Comparison of ENCODE assay signal across 20 cellular contexts in genomic region chr2:38386377-38386776, GRCh38. TPM values are rescaled to one million over a fixed set of nuclear protein-coding genes. Genes with fewer than 3 reads are reported as not detected.
DNase-seq lines count a peak whose midpoint lies in the region; ATAC-seq, FAIRE-seq and TF ChIP-seq lines count a peak whose summit lies in the region.
"Had no signal": no experiment of that assay in that cellular context is flagged by ENCODE, and none has a peak within 500 bp of the region (broad histone marks: within the 10 kb centered on the region; RNA-seq: fewer than 3 reads in every experiment).

No MANE protein-coding gene starts in this region.

- TF ChIP-seq CTCF in HepG2 (CRISPR knock-in tag; IDR thresholded peaks at IDR 0.05) (no peak), right lobe of liver (IDR thresholded peaks at IDR 0.05) (no peak), Panc1 (IDR thresholded peaks at IDR 0.05) (no peak), bronchial epithelial cell (IDR thresholded peaks at IDR 0.05; ENCODE audit: insufficient read depth, low read length, severe bottlenecking) (no peak)

- H3K4me1 ChIP-seq in HepG2 (ENCODE audit: insufficient read depth, low read length) (peaks cover 20% of the 10 kb centered on the region), right lobe of liver (no peaks in the 10 kb centered on the region), Panc1 (ENCODE audit: control insufficient read depth, insufficient read depth, low read length) (no peaks in the 10 kb centered on the region)
- H3K4me1 ChIP-seq: lower lobe of right lung, pancreas had no signal

- ATAC-seq in HepG2 = peak; percentile 49; the same call in 2 of the 3 replicates
- ATAC-seq in right lobe of liver = no peak
- ATAC-seq in Panc1 = peak; percentile 74
- ATAC-seq in stimulated activated memory B cell treated with anti-CD40 and anti-IgM and Interleukin-4, amounts not matched to agents 10 μg/mL and 1 μg/mL and 100 μg/mL, for 72 hours = no peak
- ATAC-seq: effector memory CD8-positive, alpha-beta T cell; lower lobe of right lung; pancreas had no signal

- intact Hi-C loops in HepG2 (cut with micrococcal nuclease; ENCODE audit: unreplicated experiment) (no loop called here), right lobe of liver (cut with DNase I) (no loop called here), Panc1 (cut with micrococcal nuclease; ENCODE audit: unreplicated experiment) (no loop called here)

- H3K27me3 Mint-ChIP-seq in stimulated activated memory B cell treated with anti-CD40 and anti-IgM and Interleukin-4, amounts not matched to agents 10 μg/mL and 1 μg/mL and 100 μg/mL, for 72 hours = peaks cover 19% of the 10 kb centered on the region

- CTCF ChIA-PET in HepG2 (lab: Yijun Ruan, JAX; ENCODE audit: low intra/inter-chr PET ratio, low total read pairs) (no interaction called here), Panc1 (lab: Charles Lee) (interaction anchor here (0.6 kb wide), 1 partner anchor 13 kb away, joined by 5 read pairs; no protein-coding TSS in a partner anchor)

- H3K79me2 ChIP-seq in HepG2 (ENCODE audit: insufficient read depth, low read length) = no peaks in the 10 kb centered on the region

- H3K9me3 ChIP-seq in HepG2 (ENCODE audit: low read length) = no peaks in the 10 kb centered on the region
- H3K9me3 ChIP-seq in right lobe of liver = no peaks in the 10 kb centered on the region
- no peaks in the 10 kb centered on the region for H3K9me3 ChIP-seq in Panc1 (ENCODE audit: control insufficient read depth, insufficient read depth, low read depth, low read length)
- H3K9me3 ChIP-seq: lower lobe of right lung, pancreas had no signal

- peaks cover 0 to 15% of the 10 kb centered on the region in 2 experiments; a peak in 1 of 5 replicates for H3K27me3 ChIP-seq in HepG2 (ENCODE audit: control insufficient read depth in 1 of 2, insufficient read depth in 2 of 2, low read length in 2 of 2)
- H3K27me3 ChIP-seq in right lobe of liver = no peaks in the 10 kb centered on the region
- no peaks in the 10 kb centered on the region for H3K27me3 ChIP-seq in Panc1 (ENCODE audit: control insufficient read depth, insufficient read depth, low read length)
- no peaks in the 10 kb centered on the region for H3K27me3 ChIP-seq in bronchial epithelial cell (ENCODE audit: control insufficient read depth, insufficient read depth, low read length)
- H3K27me3 ChIP-seq: pancreas had no signal

- POLR2A ChIA-PET in HepG2 (lab: Yijun Ruan, JAX) = no interaction called here
- POLR2A ChIA-PET in Panc1 (lab: Charles Lee) = no interaction called here

- H3K9ac ChIP-seq in HepG2 (ENCODE audit: insufficient read depth, low read depth, low read length) = no peak overlapping the region

- FAIRE-seq in HepG2 (lab: Jason Lieb, UNC) = no peak
- peak; percentile 32 for FAIRE-seq in bronchial epithelial cell (lab: Jason Lieb, UNC)
- no peak for FAIRE-seq in GM12891 (lab: Jason Lieb, UNC)
- FAIRE-seq: pancreas had no signal

- no peak overlapping the region for H3K4me3 ChIP-seq in HepG2 (replicated peaks in 1 of 3; ENCODE audit: insufficient read depth in 1 of 3, low read depth in 2 of 3, low read length in 3 of 3)
- no peak overlapping the region for H3K4me3 ChIP-seq in right lobe of liver
- H3K4me3 ChIP-seq in Panc1 (ENCODE audit: low read depth in 2 of 2, low read length in 2 of 2) = no peak overlapping the region
- H3K4me3 ChIP-seq in bronchial epithelial cell (ENCODE audit: low read depth, low read length) = no peak overlapping the region
- H3K4me3 ChIP-seq: lower lobe of right lung, pancreas had no signal

- peaks cover 17% of the 10 kb centered on the region for H3K4me1 Mint-ChIP-seq in stimulated activated memory B cell treated with anti-CD40 and anti-IgM and Interleukin-4, amounts not matched to agents 10 μg/mL and 1 μg/mL and 100 μg/mL, for 72 hours

- H3K36me3 Mint-ChIP-seq in stimulated activated memory B cell treated with anti-CD40 and anti-IgM and Interleukin-4, amounts not matched to agents 10 μg/mL and 1 μg/mL and 100 μg/mL, for 72 hours = no peaks in the 10 kb centered on the region
- H3K36me3 Mint-ChIP-seq: CD4-positive, CD25-positive, alpha-beta regulatory T cell had no signal

- H3K9me3 Mint-ChIP-seq in stimulated activated memory B cell treated with anti-CD40 and anti-IgM and Interleukin-4, amounts not matched to agents 10 μg/mL and 1 μg/mL and 100 μg/mL, for 72 hours = no peaks in the 10 kb centered on the region
- H3K9me3 Mint-ChIP-seq: activated CD4-positive, alpha-beta T cell treated with anti-CD3 and anti-CD28 coated beads, Interleukin-2, amount 10 ng/mL, durations not matched to agents 7 days and 5 days; CD4-positive, CD25-positive, alpha-beta regulatory T cell; effector memory CD8-positive, alpha-beta T cell had no signal

- no TSS peak for BruUV-seq in HepG2 (replicated peaks; lab: Mats Ljungman, UMichigan)
- BruUV-seq in Panc1 (replicated peaks; lab: Mats Ljungman, UMichigan) = no TSS peak

- no peak overlapping the region for H3K4me3 Mint-ChIP-seq in stimulated activated memory B cell treated with anti-CD40 and anti-IgM and Interleukin-4, amounts not matched to agents 10 μg/mL and 1 μg/mL and 100 μg/mL, for 72 hours
- H3K4me3 Mint-ChIP-seq: activated CD4-positive, alpha-beta T cell treated with anti-CD3 and anti-CD28 coated beads, Interleukin-2, amount 10 ng/mL, durations not matched to agents 7 days and 5 days; effector memory CD8-positive, alpha-beta T cell had no signal

- no peaks in the 10 kb centered on the region for H3K36me3 ChIP-seq in HepG2 (replicated peaks in 1 of 2; ENCODE audit: control insufficient read depth in 1 of 2, insufficient read depth in 2 of 2, low read length in 2 of 2)
- no peaks in the 10 kb centered on the region for H3K36me3 ChIP-seq in right lobe of liver
- H3K36me3 ChIP-seq in Panc1 (ENCODE audit: control insufficient read depth, insufficient read depth, low read length) = no peaks in the 10 kb centered on the region
- no peaks in the 10 kb centered on the region for H3K36me3 ChIP-seq in bronchial epithelial cell (ENCODE audit: control insufficient read depth, insufficient read depth, low read length)
- H3K36me3 ChIP-seq: lower lobe of right lung, pancreas had no signal

- TF ChIP-seq RAD21 in HepG2 (CRISPR knock-in tag; IDR thresholded peaks at IDR 0.05) = no peak

- TF ChIP-seq EP300 in HepG2 (IDR thresholded peaks at IDR 0.05; ENCODE audit: low read depth in 2 of 2, low read length in 2 of 2) (no peak), HepG2 (CRISPR knock-in tag; IDR thresholded peaks at IDR 0.05; ENCODE audit: borderline replicate concordance) (no peak)

- H3K27ac ChIP-seq in HepG2 (ENCODE audit: extremely low read length, insufficient read depth, low read length) (no peak overlapping the region), right lobe of liver (no peak overlapping the region), Panc1 (ENCODE audit: low read length) (no peak overlapping the region)
- H3K27ac ChIP-seq: lower lobe of right lung, pancreas had no signal

- TF ChIP-seq POLR2A in HepG2 (IDR thresholded peaks at IDR 0.05; ENCODE audit: insufficient read depth in 1 of 2, low read depth in 2 of 2, low read length in 2 of 2) (no peak), right lobe of liver (IDR thresholded peaks at IDR 0.05) (no peak), GM12891 (IDR thresholded peaks at IDR 0.05; ENCODE audit: low read depth, low read length) (no peak)

- no peak overlapping the region for H3K4me2 ChIP-seq in HepG2 (ENCODE audit: low read depth, low read length)

- whole genome bisulfite sequencing in HepG2 (ENCODE audit: low lambda C conversion rate) = 62% methylated on average over 2 of the region's 2 CpGs
- 54% methylated on average over 2 of the region's 2 CpGs for WGBS in right lobe of liver (ENCODE audit: insufficient coverage, low coverage, low lambda C conversion rate, missing lambda C conversion rate)

- no peak overlapping the region for H2AFZ ChIP-seq in HepG2 (ENCODE audit: low read length)

- DNase-seq in HepG2 (ENCODE audit: low spot score) = no peak
- DNase-seq in right lobe of liver = no peak
- DNase-seq in Panc1 (ENCODE audit: low read depth, low spot score) = no peak
- peak; percentile 44 for DNase-seq in bronchial epithelial cell (ENCODE audit: low read depth)
- no peak for DNase-seq in amniotic stem cell (lab: John Stamatoyannopoulos, UW)
- DNase-seq in GM12891 (ENCODE audit: insufficient read length, low spot score) = no peak
- DNase-seq in SIG-M5 (lab: John Stamatoyannopoulos, UW) = no peak
- DNase-seq: activated CD4-positive, alpha-beta T cell treated with anti-CD3 and anti-CD28 coated beads, Interleukin-2, amount 10 ng/mL, durations not matched to agents 7 days and 5 days; activated CD8-positive, alpha-beta memory T cell treated with anti-CD3 and anti-CD28 coated beads, Interleukin-2, amount 50 U/mL, for 4 hours; activated effector memory CD4-positive, alpha-beta T cell treated with anti-CD3 and anti-CD28 coated beads, Interleukin-2, amount 50 U/mL, for 16 hours; CD4-positive, CD25-positive, alpha-beta regulatory T cell; effector memory CD8-positive, alpha-beta T cell; EL; head of caudate nucleus; lower lobe of right lung; NCI-H2029 treated with DMSO at 0.1 percent for 48 hours; NCI-H510A; pancreas; T1000 had no signal

- H3K27ac Mint-ChIP-seq in stimulated activated memory B cell treated with anti-CD40 and anti-IgM and Interleukin-4, amounts not matched to agents 10 μg/mL and 1 μg/mL and 100 μg/mL, for 72 hours = peak overlapping the region; percentile 51
- H3K27ac Mint-ChIP-seq: activated CD4-positive, alpha-beta T cell treated with anti-CD3 and anti-CD28 coated beads, Interleukin-2, amount 10 ng/mL, durations not matched to agents 7 days and 5 days had no signal

- no peaks in the 10 kb centered on the region for H4K20me1 ChIP-seq in HepG2 (ENCODE audit: insufficient read depth, low read length)

- in situ Hi-C loops in HepG2 (cut with HindIII; ENCODE audit: extremely low pct_ligation_motif_present, low pct_unique_long_range_greater_than_20kb) (no loop called here), Panc1 (cut with HindIII; ENCODE audit: low pct_unique_long_range_greater_than_20kb, low sequenced_read_pairs) (no loop called here)

RNA-seq across cellular contexts. Expression of gene ATL2, which starts 9.3 kb away (rescaled TPM):
- total RNA-seq in HepG2 (2016; rRNA removed; fragmentation: Illumina TruSeq; extraction: Trizol) (110 and 119 TPM in 2 replicates), right lobe of liver (10 to 100 TPM; 39.1 to 57.5 (median 46.3) TPM), Panc1 (2021; ENCODE audit: unreplicated experiment) (78.7 TPM), bronchial epithelial cell (139 and 163 TPM in 2 replicates)
- 27.7 and 31.0 TPM in 2 replicates for total RNA-seq in HepG2 (2016; cell fraction: cytosol; rRNA removed; fragmentation: Illumina TruSeq; extraction: Trizol; ENCODE audit: low read depth)
- 103 and 118 TPM in 2 replicates for total RNA-seq in HepG2 (2016; cell fraction: insoluble cytoplasmic fraction; rRNA removed; fragmentation: Illumina TruSeq; extraction: Trizol)
- 27.3 and 34.4 TPM in 2 replicates for total RNA-seq in HepG2 (2016; cell fraction: membrane; rRNA removed; fragmentation: Illumina TruSeq; extraction: Trizol)
- 180 and 190 TPM in 2 replicates for total RNA-seq in HepG2 (2016; cell fraction: nucleus; rRNA removed; fragmentation: Illumina TruSeq; extraction: Trizol)
- polyA plus RNA-seq in HepG2 (2011; rRNA removed) = 38.7 and 56.5 TPM in 2 replicates
- 38.9 and 55.1 TPM in 2 replicates for polyA plus RNA-seq in HepG2 (2011; cell fraction: cytosol; rRNA removed)
- polyA plus RNA-seq in HepG2 (2011; cell fraction: nucleus; rRNA removed) = 187 and 191 TPM in 2 replicates
- polyA plus RNA-seq in HepG2 (2012) = 70.4 and 80.6 TPM in 2 replicates
- polyA plus RNA-seq in HepG2 (2016; cell fraction: cytosol; fragmentation: Illumina TruSeq; extraction: Trizol; ENCODE audit: low read depth) = 4.2 and 4.6 TPM in 2 replicates
- 56.7 and 61.4 TPM in 2 replicates for polyA plus RNA-seq in HepG2 (2016; cell fraction: insoluble cytoplasmic fraction; fragmentation: Illumina TruSeq; extraction: Trizol; ENCODE audit: low read depth)
- polyA plus RNA-seq in HepG2 (2016; cell fraction: membrane; fragmentation: Illumina TruSeq; extraction: Trizol; ENCODE audit: low read depth) = 9.8 and 13.3 TPM in 2 replicates
- 166 and 178 TPM in 2 replicates for polyA plus RNA-seq in HepG2 (2016; cell fraction: nucleus; fragmentation: Illumina TruSeq; extraction: Trizol; ENCODE audit: insufficient read depth, low read depth)
- 27.4 and 51.2 TPM in 2 replicates for polyA minus RNA-seq in HepG2 (2011; rRNA and poly(A)+ RNA removed; ENCODE audit: low replicate concordance)
- 39.4 and 47.8 TPM in 2 replicates for polyA minus RNA-seq in HepG2 (2011; cell fraction: cytosol; rRNA and poly(A)+ RNA removed)
- polyA minus RNA-seq in HepG2 (2011; cell fraction: nucleus; rRNA and poly(A)+ RNA removed) = 212 and 269 TPM in 2 replicates
- polyA plus RNA-seq in Panc1 (2012; ENCODE audit: insufficient read length) = 33.7 TPM
- 19.6 TPM for polyA plus RNA-seq in GM12891 (2012; ENCODE audit: low read depth, missing spikeins)

Comparison
In these comparisons a context has a peak if more than half of its experiments do, and no peak if none do; other contexts are left out.
1. ATAC-seq: peak in HepG2 (single experiment) and Panc1 (single experiment); none in right lobe of liver (0 of 4) and stimulated activated memory B cell treated with anti-CD40 and anti-IgM and Interleukin-4, amounts not matched to agents 10 μg/mL and 1 μg/mL and 100 μg/mL, for 72 hours (single experiment).